ENCODE assay signal across 1 cellular context in genomic region chr20:18507218-18508191, GRCh38.
TF ChIP-seq lines count a peak whose summit lies in the region.

Gene SEC23B (plus strand): TSS chr20:18507940. CDS start chr20:18510836, 2,896 bp downstream.

TF ChIP-seq in HepG2, 621 proteins besides CTCF, POLR2A, EP300 and RAD21 (continued from another document and continues in another):
- TF ChIP-seq ATF2 (CRISPR knock-in tag; IDR thresholded peaks at IDR 0.05) (peak; percentile 99), NR2F1 (CRISPR knock-in tag; IDR thresholded peaks at IDR 0.05) (no peak; a peak in 1 of 4 replicates), ZKSCAN5 (CRISPR knock-in tag; IDR thresholded peaks at IDR 0.05) (peak; percentile 78; the same call in 1 of the 2 replicates), ZNF503 (CRISPR knock-in tag; IDR thresholded peaks at IDR 0.05) (peak; percentile 50), ZNF556 (CRISPR knock-in tag; IDR thresholded peaks at IDR 0.05; ENCODE audit: borderline replicate concordance) (no peak; the same call in 1 of the 2 replicates), SOX5 (CRISPR knock-in tag; IDR thresholded peaks at IDR 0.05; ENCODE audit: borderline replicate concordance) (peak; percentile 69), TAF1 (CRISPR knock-in tag; IDR thresholded peaks at IDR 0.05) (peak; percentile 93), RORA (CRISPR knock-in tag; IDR thresholded peaks at IDR 0.05) (no peak), ZNF747 (CRISPR knock-in tag; IDR thresholded peaks at IDR 0.05; ENCODE audit: borderline replicate concordance) (no peak; the same call in none of the 2 replicates), KIAA2018 (CRISPR knock-in tag; IDR thresholded peaks at IDR 0.05; ENCODE audit: borderline replicate concordance) (0 out of 2 replicates have a peak, but pooled peaks have one; percentile 85), PRPF4 (IDR thresholded peaks at IDR 0.05; ENCODE audit: low read depth, low read length, poor library complexity, severe bottlenecking) (no peak), TGIF2 (CRISPR knock-in tag; IDR thresholded peaks at IDR 0.05) (peak; percentile 49), ZNF383 (CRISPR knock-in tag; IDR thresholded peaks at IDR 0.05; ENCODE audit: borderline replicate concordance) (peak; percentile 86), PBX2 (CRISPR knock-in tag; IDR thresholded peaks at IDR 0.05) (no peak; the same call in none of the 2 replicates), ZNF724P (CRISPR knock-in tag; IDR thresholded peaks at IDR 0.05; ENCODE audit: borderline replicate concordance) (peak; percentile 82; the same call in 1 of the 2 replicates), ZNF296 (CRISPR knock-in tag; conservative IDR thresholded peaks at IDR 0.05) (no peak), MNT (IDR thresholded peaks at IDR 0.05) (peak; percentile 38), MYNN (CRISPR knock-in tag; IDR thresholded peaks at IDR 0.05; ENCODE audit: low read depth) (no peak; the same call in 1 of the 2 replicates), SP5 (CRISPR knock-in tag; IDR thresholded peaks at IDR 0.05; ENCODE audit: borderline replicate concordance, low read depth) (peak; percentile 89), SP4 (CRISPR knock-in tag; IDR thresholded peaks at IDR 0.05) (peak; percentile 83), CREM (IDR thresholded peaks at IDR 0.05) (peak; percentile 99), CREM (CRISPR knock-in tag; IDR thresholded peaks at IDR 0.05) (peak; percentile 15; the same call in 1 of the 2 replicates), ZFP62 (CRISPR knock-in tag; IDR thresholded peaks at IDR 0.05) (no peak), IRF1 (CRISPR knock-in tag; IDR thresholded peaks at IDR 0.05; ENCODE audit: low read depth) (0 out of 2 replicates have a peak, but pooled peaks have one; percentile 61), SMARCE1 (IDR thresholded peaks at IDR 0.05; ENCODE audit: borderline replicate concordance) (no peak), E2F2 (CRISPR knock-in tag; IDR thresholded peaks at IDR 0.05; ENCODE audit: borderline replicate concordance) (peak; percentile 70; the same call in 1 of the 2 replicates), ZNF512B (CRISPR knock-in tag; IDR thresholded peaks at IDR 0.05; ENCODE audit: borderline replicate concordance) (peak; percentile 61), STAT6 (CRISPR knock-in tag; IDR thresholded peaks at IDR 0.05; ENCODE audit: borderline replicate concordance) (peak; percentile 89)
